In the genomic region with DNA sequence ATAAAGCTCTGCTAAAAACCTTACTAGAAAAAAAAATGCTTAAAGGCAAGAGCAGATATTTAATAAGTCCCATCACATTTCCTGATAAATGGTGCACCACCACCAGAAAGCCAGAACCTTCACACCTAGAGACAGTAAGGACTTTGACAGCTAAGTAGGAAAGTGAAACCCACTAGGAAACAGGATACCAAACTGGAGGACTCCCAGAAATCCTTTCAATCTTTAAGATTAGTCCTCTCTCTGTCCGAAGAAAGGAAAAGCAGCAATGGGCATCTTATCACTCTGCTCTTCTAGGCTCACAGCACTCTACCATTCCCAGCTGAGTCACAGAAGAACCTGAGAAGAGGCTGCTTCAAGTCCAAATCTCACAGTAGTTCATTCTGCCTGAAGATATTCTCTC, we compare ENCODE assay signal across 18 cellular contexts.
DNase-seq lines count a peak whose midpoint lies in the region; ATAC-seq and TF ChIP-seq lines count a peak whose summit lies in the region.
"Had no signal": no experiment of that assay in that cellular context is flagged by ENCODE, and none has a peak within 500 bp of the region (broad histone marks: within the 10 kb centered on the region; RNA-seq: fewer than 3 reads in every experiment).

No MANE protein-coding gene starts in this region.

- POLR2A ChIA-PET in HEK293 (lab: Yijun Ruan, JAX), result interaction anchor here (0.9 to 1.3 kb wide), 2 partner anchors 505 to 810 kb away, joined by 3 to 4 read pairs; no protein-coding TSS in a partner anchor

- no peak overlapping the region for H3K27ac ChIP-seq in HEK293 (ENCODE audit: extremely low read depth, low read depth, low read length)
- H3K27ac ChIP-seq: dorsolateral prefrontal cortex, Peyer's patch, suprapubic skin had no signal

- peaks cover 8% of the 10 kb centered on the region for H3K27me3 Mint-ChIP-seq in nephron progenitor cell (ENCODE audit: low read depth, poor library complexity)
- H3K27me3 Mint-ChIP-seq: activated naive CD8-positive, alpha-beta T cell treated with anti-CD3 and anti-CD28 coated beads, Interleukin-2, amount 10 ng/mL, durations not matched to agents 7 days and 5 days had no signal

- no peaks in the 10 kb centered on the region for H3K4me1 ChIP-seq in HEK293 (ENCODE audit: control insufficient read depth, insufficient read depth, low read length)

- H3K4me3 Mint-ChIP-seq in nephron progenitor cell, result no peak overlapping the region
- H3K4me3 Mint-ChIP-seq: activated naive CD8-positive, alpha-beta T cell treated with anti-CD3 and anti-CD28 coated beads, Interleukin-2, amount 10 ng/mL, durations not matched to agents 7 days and 5 days; GM23338 had no signal

- no peak for TF ChIP-seq CTCF in HEK293 (tag by site-specific recombination; IDR thresholded peaks at IDR 0.05)
- no peak for TF ChIP-seq CTCF in nephron progenitor cell (IDR thresholded peaks at IDR 0.05)

- CTCF ChIA-PET in HEK293 (lab: Yijun Ruan, JAX), result interaction anchor here (0.7 to 2.6 kb wide), 4 partner anchors 9 to 782 kb away, joined by 3 to 14 read pairs (median 4); no protein-coding TSS in a partner anchor

- no peaks in the 10 kb centered on the region for H3K9me3 ChIP-seq in HEK293 (ENCODE audit: control insufficient read depth, insufficient read depth, low read depth, low read length)
- H3K9me3 ChIP-seq: Peyer's patch, suprapubic skin had no signal

- DNase-seq in AG08396 (ENCODE audit: low spot score) (peak; percentile 34), amniotic stem cell (lab: John Stamatoyannopoulos, UW) (peak; percentile 8), hepatic stellate cell (ENCODE audit: low spot score) (peak; percentile 14), nephron progenitor cell (no peak), NCI-H1694 treated with DMSO at 0.1 percent for 48 hours (lab: John Stamatoyannopoulos, UW) (no peak)
- DNase-seq: activated naive CD8-positive, alpha-beta T cell treated with anti-CD3 and anti-CD28 coated beads, Interleukin-2, amount 10 ng/mL, durations not matched to agents 7 days and 5 days; DMS79 treated with DMSO at 0.1 percent for 48 hours; dorsolateral prefrontal cortex; left ventricle myocardium superior; NCI-H748 treated with DMSO at 0.1 percent for 48 hours; Peyer's patch; T-helper 2 cell had no signal

- H3K36me3 ChIP-seq in HEK293 (ENCODE audit: control insufficient read depth in 2 of 2, insufficient read depth in 1 of 2, low read length in 2 of 2), result no peaks in the 10 kb centered on the region
- H3K36me3 ChIP-seq: Peyer's patch, suprapubic skin had no signal

- no peak overlapping the region for H3K27ac Mint-ChIP-seq in nephron progenitor cell
- H3K27ac Mint-ChIP-seq: activated naive CD8-positive, alpha-beta T cell treated with anti-CD3 and anti-CD28 coated beads, Interleukin-2, amount 10 ng/mL, durations not matched to agents 7 days and 5 days; GM23338 had no signal

- H3K36me3 Mint-ChIP-seq in nephron progenitor cell (ENCODE audit: low read depth), result peaks cover 31% of the 10 kb centered on the region

- peaks cover 17% of the 10 kb centered on the region for H3K4me1 Mint-ChIP-seq in nephron progenitor cell

- peaks cover 22% of the 10 kb centered on the region for H3K9me3 Mint-ChIP-seq in nephron progenitor cell

- H3K4me3 ChIP-seq in HEK293 (ENCODE audit: low read depth, low read length), result no peak overlapping the region
- H3K4me3 ChIP-seq: dorsolateral prefrontal cortex, GM23338, Peyer's patch, suprapubic skin had no signal

- ATAC-seq in GM21423 (IDR thresholded peaks at IDR 0.05; ENCODE audit: unreplicated experiment) (no peak), GM18517 (IDR thresholded peaks at IDR 0.05; ENCODE audit: unreplicated experiment) (no peak)
- ATAC-seq: activated CD4-positive, CD25-positive, alpha-beta regulatory T cell treated with anti-CD3 and anti-CD28 coated beads, Interleukin-2, amount 50 U/mL, for 24 hours; GM23338; left ventricle myocardium superior had no signal

TF ChIP-seq in HEK293, 187 proteins besides CTCF, POLR2A, EP300 and RAD21:
- TF ChIP-seq GLIS2 (tag by site-specific recombination; IDR thresholded peaks at IDR 0.05) (no peak), ZNF561 (tag by site-specific recombination; IDR thresholded peaks at IDR 0.05; ENCODE audit: borderline replicate concordance) (no peak), ZNF10 (tag by site-specific recombination; IDR thresholded peaks at IDR 0.05) (peak; percentile 54; the same call in 1 of the 2 replicates), ZNF423 (tag by site-specific recombination; IDR thresholded peaks at IDR 0.05) (no peak), ZNF629 (tag by site-specific recombination; IDR thresholded peaks at IDR 0.05) (no peak), ZEB2 (tag by site-specific recombination; IDR thresholded peaks at IDR 0.05) (no peak), ZNF341 (tag by site-specific recombination; IDR thresholded peaks at IDR 0.05; ENCODE audit: low read depth) (no peak), ZNF610 (tag by site-specific recombination; IDR thresholded peaks at IDR 0.05; ENCODE audit: borderline replicate concordance) (no peak), PRDM1 (tag by site-specific recombination; IDR thresholded peaks at IDR 0.05) (peak; percentile 85)

Comparison
In these comparisons a context has a peak if more than half of its experiments do, and no peak if none do; other contexts are left out.
1. DNase-seq: peak in AG08396 (single experiment), amniotic stem cell (single experiment) and hepatic stellate cell (single experiment); none in nephron progenitor cell (single experiment) and NCI-H1694 treated with DMSO at 0.1 percent for 48 hours (single experiment).